In genomic region chr1:155880251-155880650, GRCh38 we compare ENCODE assay signal across 9 cellular contexts.
"Had no signal": no experiment of that assay in that cellular context is flagged by ENCODE, and none has a peak within 500 bp of the region (broad histone marks: within the 10 kb centered on the region; RNA-seq: fewer than 3 reads in every experiment).

No MANE protein-coding gene starts in this region.

- H3K9ac ChIP-seq: GM23248 had no signal

- H3K27ac ChIP-seq: GM23248 had no signal

- DNase-seq: GM23248, GOT3, H7, H9, HCEC 1CT, HFFc6 had no signal

- H2AFZ ChIP-seq: GM23248, GM23338 had no signal

- H3K4me2 ChIP-seq: GM23338 had no signal

- H3K4me3 Mint-ChIP-seq: GM23338, H9, HFFc6 had no signal

- H3K9me3 ChIP-seq: HAP-1 had no signal

- H3K27ac Mint-ChIP-seq: GM23338, H9, HFFc6 had no signal

- H3K9me3 Mint-ChIP-seq: GM23338, H9, HFFc6 had no signal

- H3K4me3 ChIP-seq: GM23248, GM23338, HAP-1 had no signal

- H3K4me1 ChIP-seq: HAP-1 had no signal

- H3K36me3 ChIP-seq: HAP-1 had no signal

- ATAC-seq: GM23338, HCT116 had no signal
